28 cellular contexts compared by ENCODE assay signal in the genomic region with DNA sequence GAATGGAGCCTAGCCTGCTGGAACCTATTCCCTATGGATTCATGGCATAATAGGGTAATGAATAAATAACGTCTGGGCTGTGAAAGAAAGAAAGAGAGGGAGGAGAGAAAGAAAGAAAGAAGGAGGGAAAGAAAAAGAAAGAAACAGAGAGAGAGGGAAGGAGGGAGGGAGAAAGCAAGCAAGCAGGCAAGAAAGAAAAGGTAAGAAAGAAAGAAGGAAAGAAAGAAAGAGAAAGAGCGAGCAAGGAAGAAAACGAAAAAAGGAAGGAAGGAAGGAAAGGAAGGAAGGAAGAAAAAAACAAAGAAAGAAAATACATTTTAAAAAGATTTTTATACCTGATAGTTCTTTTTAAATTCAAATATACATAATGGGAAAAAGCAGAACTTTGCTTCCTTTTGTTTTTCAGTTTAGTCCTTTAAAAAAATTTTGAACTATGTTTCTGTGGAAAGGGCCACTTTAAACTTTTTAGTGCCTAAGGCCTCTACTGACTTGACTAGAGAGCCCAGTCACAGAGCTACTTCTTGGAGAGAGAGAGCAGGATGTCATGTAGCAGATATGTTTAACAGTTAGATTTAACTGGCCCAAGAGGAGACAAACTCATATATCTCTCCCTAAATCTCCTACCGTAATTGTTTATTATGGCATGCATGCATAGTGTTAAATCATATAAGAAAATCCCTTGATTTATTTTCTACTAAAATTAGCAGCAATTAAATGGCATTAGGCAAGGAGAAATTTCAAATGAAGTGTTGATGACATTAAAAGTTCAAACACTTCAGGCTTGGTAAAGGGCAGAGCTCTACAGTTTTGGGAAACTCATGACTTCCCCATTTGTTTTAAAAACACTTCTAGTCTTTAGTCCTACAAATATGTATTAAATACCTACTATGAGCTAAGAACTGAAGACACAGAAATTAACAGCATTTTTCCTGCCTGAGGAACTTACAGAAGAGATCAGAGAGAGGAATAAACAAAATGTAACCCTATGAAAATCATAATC.
"Had no signal": no experiment of that assay in that cellular context is flagged by ENCODE, and none has a peak within 500 bp of the region (broad histone marks: within the 10 kb centered on the region; RNA-seq: fewer than 3 reads in every experiment).

No MANE protein-coding gene starts in this region.

- H3K4me3 ChIP-seq: colonic mucosa, esophagus muscularis mucosa, hepatocyte, ovary, psoas muscle, sigmoid colon, spleen, thoracic aorta, tibial nerve, upper lobe of left lung had no signal

- H3K79me2 ChIP-seq: hepatocyte had no signal

- H3K36me3 ChIP-seq: colonic mucosa, esophagus muscularis mucosa, ovary, sigmoid colon, spleen, thoracic aorta, tibial nerve, upper lobe of left lung had no signal

- H3K27me3 Mint-ChIP-seq: naive thymus-derived CD8-positive, alpha-beta T cell; stimulated activated naive B cell treated with anti-CD40 and anti-IgM and Interleukin-4, amounts not matched to agents 10 μg/mL and 1 μg/mL and 100 μg/mL, for 72 hours; stimulated activated naive CD8-positive, alpha-beta T cell treated with anti-CD3 and anti-CD28 coated beads, Interleukin-15, Interleukin-2, amounts not matched to agents 100 ng/mL and 50 ng/mL, for 24 hours had no signal

- H3K27me3 ChIP-seq: colonic mucosa, esophagus muscularis mucosa, hepatocyte, ovary, sigmoid colon, spleen, tibial nerve, upper lobe of left lung had no signal

- H3K4me3 Mint-ChIP-seq: naive thymus-derived CD8-positive, alpha-beta T cell; nephron progenitor cell; stimulated activated naive B cell treated with anti-CD40 and anti-IgM and Interleukin-4, amounts not matched to agents 10 μg/mL and 1 μg/mL and 100 μg/mL, for 72 hours; stimulated activated naive CD8-positive, alpha-beta T cell treated with anti-CD3 and anti-CD28 coated beads, Interleukin-15, Interleukin-2, amounts not matched to agents 100 ng/mL and 50 ng/mL, for 24 hours had no signal

- DNase-seq: colonic mucosa; dermis blood vessel endothelial cell; effector memory CD4-positive, alpha-beta T cell; head of caudate nucleus; kidney; mammary epithelial cell; mesendoderm; naive thymus-derived CD8-positive, alpha-beta T cell; nephron progenitor cell; occipital lobe; ovary; posterior cingulate gyrus; psoas muscle; right cardiac atrium; sigmoid colon; spleen; stimulated activated CD4-positive, alpha-beta T cell treated with anti-CD3 and anti-CD28 coated beads, Interleukin-4, amount 100 ng/mL, for 4 hours; stimulated activated naive B cell treated with anti-CD40 and anti-IgM and Interleukin-4, amounts not matched to agents 10 μg/mL and 1 μg/mL and 100 μg/mL, for 72 hours; upper lobe of left lung had no signal

- H3K4me1 ChIP-seq: colonic mucosa, psoas muscle, sigmoid colon, spleen, tibial nerve, upper lobe of left lung had no signal

- ATAC-seq: left lobe of liver; naive thymus-derived CD8-positive, alpha-beta T cell; psoas muscle; right cardiac atrium had no signal

- FAIRE-seq: endothelial cell of umbilical vein, frontal cortex, kidney, urothelium cell line had no signal

- H3K27ac Mint-ChIP-seq: naive thymus-derived CD8-positive, alpha-beta T cell; stimulated activated naive B cell treated with anti-CD40 and anti-IgM and Interleukin-4, amounts not matched to agents 10 μg/mL and 1 μg/mL and 100 μg/mL, for 72 hours; stimulated activated naive CD8-positive, alpha-beta T cell treated with anti-CD3 and anti-CD28 coated beads, Interleukin-15, Interleukin-2, amounts not matched to agents 100 ng/mL and 50 ng/mL, for 24 hours had no signal

- H2AFZ ChIP-seq: hepatocyte had no signal

- H3K36me3 Mint-ChIP-seq: naive thymus-derived CD8-positive, alpha-beta T cell; stimulated activated naive B cell treated with anti-CD40 and anti-IgM and Interleukin-4, amounts not matched to agents 10 μg/mL and 1 μg/mL and 100 μg/mL, for 72 hours had no signal

- H3K4me2 ChIP-seq: hepatocyte had no signal

- H3K27ac ChIP-seq: colonic mucosa, esophagus muscularis mucosa, hepatocyte, ovary, psoas muscle, sigmoid colon, spleen, thoracic aorta, tibial nerve, upper lobe of left lung had no signal

- H3K9me3 ChIP-seq: colonic mucosa, esophagus muscularis mucosa, ovary, psoas muscle, sigmoid colon, thoracic aorta, upper lobe of left lung had no signal

- H3K4me1 Mint-ChIP-seq: naive thymus-derived CD8-positive, alpha-beta T cell; nephron progenitor cell had no signal

- H3K9me3 Mint-ChIP-seq: nephron progenitor cell; stimulated activated naive B cell treated with anti-CD40 and anti-IgM and Interleukin-4, amounts not matched to agents 10 μg/mL and 1 μg/mL and 100 μg/mL, for 72 hours; stimulated activated naive CD8-positive, alpha-beta T cell treated with anti-CD3 and anti-CD28 coated beads, Interleukin-15, Interleukin-2, amounts not matched to agents 100 ng/mL and 50 ng/mL, for 24 hours had no signal
